Comparison of ENCODE assay signal across 1 cellular context in genomic region chr12:69154585-69155363, GRCh38.
A peak's percentile ranks its signal among the peaks of the same experiment; 100 is the strongest.
TF ChIP-seq lines count a peak whose summit lies in the region.

No MANE protein-coding gene starts in this region.

TF ChIP-seq in GM12878, 131 proteins besides CTCF, POLR2A, EP300 and RAD21 (continued from another document):
- TF ChIP-seq, protein P1, sequence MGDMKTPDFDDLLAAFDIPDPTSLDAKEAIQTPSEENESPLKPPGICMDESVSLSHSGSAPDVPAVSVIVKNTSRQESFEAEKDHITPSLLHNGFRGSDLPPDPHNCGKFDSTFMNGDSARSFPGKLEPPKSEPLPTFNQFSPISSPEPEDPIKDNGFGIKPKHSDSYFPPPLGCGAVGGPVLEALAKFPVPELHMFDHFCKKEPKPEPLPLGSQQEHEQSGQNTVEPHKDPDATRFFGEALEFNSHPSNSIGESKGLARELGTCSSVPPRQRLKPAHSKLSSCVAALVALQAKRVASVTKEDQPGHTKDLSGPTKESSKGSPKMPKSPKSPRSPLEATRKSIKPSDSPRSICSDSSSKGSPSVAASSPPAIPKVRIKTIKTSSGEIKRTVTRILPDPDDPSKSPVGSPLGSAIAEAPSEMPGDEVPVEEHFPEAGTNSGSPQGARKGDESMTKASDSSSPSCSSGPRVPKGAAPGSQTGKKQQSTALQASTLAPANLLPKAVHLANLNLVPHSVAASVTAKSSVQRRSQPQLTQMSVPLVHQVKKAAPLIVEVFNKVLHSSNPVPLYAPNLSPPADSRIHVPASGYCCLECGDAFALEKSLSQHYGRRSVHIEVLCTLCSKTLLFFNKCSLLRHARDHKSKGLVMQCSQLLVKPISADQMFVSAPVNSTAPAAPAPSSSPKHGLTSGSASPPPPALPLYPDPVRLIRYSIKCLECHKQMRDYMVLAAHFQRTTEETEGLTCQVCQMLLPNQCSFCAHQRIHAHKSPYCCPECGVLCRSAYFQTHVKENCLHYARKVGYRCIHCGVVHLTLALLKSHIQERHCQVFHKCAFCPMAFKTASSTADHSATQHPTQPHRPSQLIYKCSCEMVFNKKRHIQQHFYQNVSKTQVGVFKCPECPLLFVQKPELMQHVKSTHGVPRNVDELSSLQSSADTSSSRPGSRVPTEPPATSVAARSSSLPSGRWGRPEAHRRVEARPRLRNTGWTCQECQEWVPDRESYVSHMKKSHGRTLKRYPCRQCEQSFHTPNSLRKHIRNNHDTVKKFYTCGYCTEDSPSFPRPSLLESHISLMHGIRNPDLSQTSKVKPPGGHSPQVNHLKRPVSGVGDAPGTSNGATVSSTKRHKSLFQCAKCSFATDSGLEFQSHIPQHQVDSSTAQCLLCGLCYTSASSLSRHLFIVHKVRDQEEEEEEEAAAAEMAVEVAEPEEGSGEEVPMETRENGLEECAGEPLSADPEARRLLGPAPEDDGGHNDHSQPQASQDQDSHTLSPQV (IDR thresholded peaks at IDR 0.05), result no peak
- TF ChIP-seq LARP7 (IDR thresholded peaks at IDR 0.05) (no peak), FOXM1 (IDR thresholded peaks at IDR 0.05; ENCODE audit: low read depth, low read length) (no peak), CREM (IDR thresholded peaks at IDR 0.05; ENCODE audit: low read depth) (no peak)
- TF ChIP-seq, protein P2, sequence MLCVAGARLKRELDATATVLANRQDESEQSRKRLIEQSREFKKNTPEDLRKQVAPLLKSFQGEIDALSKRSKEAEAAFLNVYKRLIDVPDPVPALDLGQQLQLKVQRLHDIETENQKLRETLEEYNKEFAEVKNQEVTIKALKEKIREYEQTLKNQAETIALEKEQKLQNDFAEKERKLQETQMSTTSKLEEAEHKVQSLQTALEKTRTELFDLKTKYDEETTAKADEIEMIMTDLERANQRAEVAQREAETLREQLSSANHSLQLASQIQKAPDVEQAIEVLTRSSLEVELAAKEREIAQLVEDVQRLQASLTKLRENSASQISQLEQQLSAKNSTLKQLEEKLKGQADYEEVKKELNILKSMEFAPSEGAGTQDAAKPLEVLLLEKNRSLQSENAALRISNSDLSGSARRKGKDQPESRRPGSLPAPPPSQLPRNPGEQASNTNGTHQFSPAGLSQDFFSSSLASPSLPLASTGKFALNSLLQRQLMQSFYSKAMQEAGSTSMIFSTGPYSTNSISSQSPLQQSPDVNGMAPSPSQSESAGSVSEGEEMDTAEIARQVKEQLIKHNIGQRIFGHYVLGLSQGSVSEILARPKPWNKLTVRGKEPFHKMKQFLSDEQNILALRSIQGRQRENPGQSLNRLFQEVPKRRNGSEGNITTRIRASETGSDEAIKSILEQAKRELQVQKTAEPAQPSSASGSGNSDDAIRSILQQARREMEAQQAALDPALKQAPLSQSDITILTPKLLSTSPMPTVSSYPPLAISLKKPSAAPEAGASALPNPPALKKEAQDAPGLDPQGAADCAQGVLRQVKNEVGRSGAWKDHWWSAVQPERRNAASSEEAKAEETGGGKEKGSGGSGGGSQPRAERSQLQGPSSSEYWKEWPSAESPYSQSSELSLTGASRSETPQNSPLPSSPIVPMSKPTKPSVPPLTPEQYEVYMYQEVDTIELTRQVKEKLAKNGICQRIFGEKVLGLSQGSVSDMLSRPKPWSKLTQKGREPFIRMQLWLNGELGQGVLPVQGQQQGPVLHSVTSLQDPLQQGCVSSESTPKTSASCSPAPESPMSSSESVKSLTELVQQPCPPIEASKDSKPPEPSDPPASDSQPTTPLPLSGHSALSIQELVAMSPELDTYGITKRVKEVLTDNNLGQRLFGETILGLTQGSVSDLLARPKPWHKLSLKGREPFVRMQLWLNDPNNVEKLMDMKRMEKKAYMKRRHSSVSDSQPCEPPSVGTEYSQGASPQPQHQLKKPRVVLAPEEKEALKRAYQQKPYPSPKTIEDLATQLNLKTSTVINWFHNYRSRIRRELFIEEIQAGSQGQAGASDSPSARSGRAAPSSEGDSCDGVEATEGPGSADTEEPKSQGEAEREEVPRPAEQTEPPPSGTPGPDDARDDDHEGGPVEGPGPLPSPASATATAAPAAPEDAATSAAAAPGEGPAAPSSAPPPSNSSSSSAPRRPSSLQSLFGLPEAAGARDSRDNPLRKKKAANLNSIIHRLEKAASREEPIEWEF (IDR thresholded peaks at IDR 0.05; ENCODE audit: insufficient replicate concordance, low read depth, low read length), result peak; percentile 66
